1 cellular context compared by ENCODE assay signal in the genomic region with DNA sequence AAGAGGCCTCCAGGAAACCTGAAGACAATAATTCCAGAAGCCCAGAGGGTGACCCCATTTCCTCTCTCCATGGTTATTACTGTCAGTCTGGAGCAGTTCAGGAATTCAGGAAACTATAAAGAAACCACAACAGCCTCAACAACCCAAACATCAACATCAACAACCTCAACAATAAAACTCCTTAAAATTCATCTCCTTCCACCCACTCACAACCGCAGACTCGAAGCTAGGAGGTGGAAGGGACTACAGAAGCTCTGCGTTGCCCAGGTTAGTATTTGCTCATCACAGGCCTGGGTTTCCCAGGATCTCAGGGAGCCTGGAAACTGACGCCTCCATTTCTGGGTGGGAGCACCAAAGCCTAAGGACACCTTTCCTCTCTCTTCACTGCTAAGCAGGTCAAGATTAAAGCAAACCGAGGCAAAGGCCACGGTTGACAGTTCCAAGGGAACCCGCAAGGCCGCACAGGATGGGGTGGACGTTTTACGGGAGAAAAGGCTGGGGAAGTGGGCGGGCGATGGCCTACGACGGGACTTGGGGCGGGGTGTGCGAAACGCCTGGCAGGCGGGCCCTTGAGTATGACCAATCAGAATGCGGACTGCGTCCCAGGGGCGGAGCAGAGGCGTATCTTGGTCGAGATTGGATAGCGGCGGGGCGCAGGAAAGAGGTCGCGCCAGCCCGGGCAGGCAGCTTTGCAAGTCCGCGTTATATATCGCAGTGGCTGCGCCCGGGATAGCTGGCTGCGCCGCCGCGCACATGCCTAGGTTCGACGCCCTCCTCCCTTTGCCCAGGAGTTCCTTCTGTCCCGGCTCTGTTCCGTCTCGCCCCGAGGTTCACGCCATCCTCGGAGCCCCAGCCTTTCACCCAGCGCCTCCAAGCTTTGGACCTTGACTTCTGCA.
TF ChIP-seq lines count a peak whose summit lies in the region.

A gene with protein sequence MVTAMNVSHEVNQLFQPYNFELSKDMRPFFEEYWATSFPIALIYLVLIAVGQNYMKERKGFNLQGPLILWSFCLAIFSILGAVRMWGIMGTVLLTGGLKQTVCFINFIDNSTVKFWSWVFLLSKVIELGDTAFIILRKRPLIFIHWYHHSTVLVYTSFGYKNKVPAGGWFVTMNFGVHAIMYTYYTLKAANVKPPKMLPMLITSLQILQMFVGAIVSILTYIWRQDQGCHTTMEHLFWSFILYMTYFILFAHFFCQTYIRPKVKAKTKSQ (plus strand): TSS at position 654 of the 896 bp plus-strand sequence. CDS start 250 bp downstream, outside the sequence.

TF ChIP-seq in HepG2, 621 proteins besides CTCF, POLR2A, EP300 and RAD21 (continued from another document and continues in another):
- TF ChIP-seq, protein P1, sequence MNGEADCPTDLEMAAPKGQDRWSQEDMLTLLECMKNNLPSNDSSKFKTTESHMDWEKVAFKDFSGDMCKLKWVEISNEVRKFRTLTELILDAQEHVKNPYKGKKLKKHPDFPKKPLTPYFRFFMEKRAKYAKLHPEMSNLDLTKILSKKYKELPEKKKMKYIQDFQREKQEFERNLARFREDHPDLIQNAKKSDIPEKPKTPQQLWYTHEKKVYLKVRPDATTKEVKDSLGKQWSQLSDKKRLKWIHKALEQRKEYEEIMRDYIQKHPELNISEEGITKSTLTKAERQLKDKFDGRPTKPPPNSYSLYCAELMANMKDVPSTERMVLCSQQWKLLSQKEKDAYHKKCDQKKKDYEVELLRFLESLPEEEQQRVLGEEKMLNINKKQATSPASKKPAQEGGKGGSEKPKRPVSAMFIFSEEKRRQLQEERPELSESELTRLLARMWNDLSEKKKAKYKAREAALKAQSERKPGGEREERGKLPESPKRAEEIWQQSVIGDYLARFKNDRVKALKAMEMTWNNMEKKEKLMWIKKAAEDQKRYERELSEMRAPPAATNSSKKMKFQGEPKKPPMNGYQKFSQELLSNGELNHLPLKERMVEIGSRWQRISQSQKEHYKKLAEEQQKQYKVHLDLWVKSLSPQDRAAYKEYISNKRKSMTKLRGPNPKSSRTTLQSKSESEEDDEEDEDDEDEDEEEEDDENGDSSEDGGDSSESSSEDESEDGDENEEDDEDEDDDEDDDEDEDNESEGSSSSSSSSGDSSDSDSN (CRISPR knock-in tag; IDR thresholded peaks at IDR 0.05) = peak; percentile 71
- TF ChIP-seq ZNF709 (CRISPR knock-in tag; IDR thresholded peaks at IDR 0.05) (peak; percentile 97), XBP1 (CRISPR knock-in tag; IDR thresholded peaks at IDR 0.05) (no peak), KMT2A (CRISPR knock-in tag; IDR thresholded peaks at IDR 0.05) (no peak), ZSCAN9 (CRISPR knock-in tag; IDR thresholded peaks at IDR 0.05; ENCODE audit: borderline replicate concordance) (peak; percentile 85; the same call in 1 of the 2 replicates), ZNF224 (CRISPR knock-in tag; IDR thresholded peaks at IDR 0.05) (peak; percentile 83; the same call in 1 of the 2 replicates), HNRNPK (IDR thresholded peaks at IDR 0.05; ENCODE audit: low read depth, low read length, poor library complexity, severe bottlenecking) (no peak), PHB2 (IDR thresholded peaks at IDR 0.05; ENCODE audit: partially characterized antibody) (no peak), ZBTB38 (CRISPR knock-in tag; IDR thresholded peaks at IDR 0.05) (0 out of 2 replicates have a peak, but pooled peaks have one; percentile 76), ATF7 (IDR thresholded peaks at IDR 0.05) (no peak), ATF7 (CRISPR knock-in tag; IDR thresholded peaks at IDR 0.05) (peak; percentile 75), KDM2A (CRISPR knock-in tag; IDR thresholded peaks at IDR 0.05; ENCODE audit: borderline replicate concordance, low read depth) (peak; percentile 83), PITX1 (CRISPR knock-in tag; IDR thresholded peaks at IDR 0.05) (no peak), TBL1XR1 (IDR thresholded peaks at IDR 0.05; ENCODE audit: borderline replicate concordance, low read length, partially characterized antibody) (no peak), MTF1 (CRISPR knock-in tag; IDR thresholded peaks at IDR 0.05) (no peak), SPEN (CRISPR knock-in tag; IDR thresholded peaks at IDR 0.05; ENCODE audit: low read depth) (peak; percentile 80), ZC3H4 (CRISPR knock-in tag; IDR thresholded peaks at IDR 0.05; ENCODE audit: borderline replicate concordance) (no peak), ZNF879 (CRISPR knock-in tag; IDR thresholded peaks at IDR 0.05) (peak; percentile 94; the same call in 1 of the 2 replicates), ZNF660 (CRISPR knock-in tag; IDR thresholded peaks at IDR 0.05; ENCODE audit: borderline replicate concordance, low read depth) (peak; percentile 64; the same call in 1 of the 2 replicates), ZNF563 (CRISPR knock-in tag; IDR thresholded peaks at IDR 0.05) (peak; percentile 96; the same call in 1 of the 2 replicates), HES4 (CRISPR knock-in tag; IDR thresholded peaks at IDR 0.05; ENCODE audit: borderline replicate concordance) (peak; percentile 93)
- TF ChIP-seq, protein P2, sequence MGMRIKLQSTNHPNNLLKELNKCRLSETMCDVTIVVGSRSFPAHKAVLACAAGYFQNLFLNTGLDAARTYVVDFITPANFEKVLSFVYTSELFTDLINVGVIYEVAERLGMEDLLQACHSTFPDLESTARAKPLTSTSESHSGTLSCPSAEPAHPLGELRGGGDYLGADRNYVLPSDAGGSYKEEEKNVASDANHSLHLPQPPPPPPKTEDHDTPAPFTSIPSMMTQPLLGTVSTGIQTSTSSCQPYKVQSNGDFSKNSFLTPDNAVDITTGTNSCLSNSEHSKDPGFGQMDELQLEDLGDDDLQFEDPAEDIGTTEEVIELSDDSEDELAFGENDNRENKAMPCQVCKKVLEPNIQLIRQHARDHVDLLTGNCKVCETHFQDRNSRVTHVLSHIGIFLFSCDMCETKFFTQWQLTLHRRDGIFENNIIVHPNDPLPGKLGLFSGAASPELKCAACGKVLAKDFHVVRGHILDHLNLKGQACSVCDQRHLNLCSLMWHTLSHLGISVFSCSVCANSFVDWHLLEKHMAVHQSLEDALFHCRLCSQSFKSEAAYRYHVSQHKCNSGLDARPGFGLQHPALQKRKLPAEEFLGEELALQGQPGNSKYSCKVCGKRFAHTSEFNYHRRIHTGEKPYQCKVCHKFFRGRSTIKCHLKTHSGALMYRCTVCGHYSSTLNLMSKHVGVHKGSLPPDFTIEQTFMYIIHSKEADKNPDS (CRISPR knock-in tag; IDR thresholded peaks at IDR 0.05) = 0 out of 2 replicates have a peak, but pooled peaks have one; percentile 77
- TF ChIP-seq, protein P3, sequence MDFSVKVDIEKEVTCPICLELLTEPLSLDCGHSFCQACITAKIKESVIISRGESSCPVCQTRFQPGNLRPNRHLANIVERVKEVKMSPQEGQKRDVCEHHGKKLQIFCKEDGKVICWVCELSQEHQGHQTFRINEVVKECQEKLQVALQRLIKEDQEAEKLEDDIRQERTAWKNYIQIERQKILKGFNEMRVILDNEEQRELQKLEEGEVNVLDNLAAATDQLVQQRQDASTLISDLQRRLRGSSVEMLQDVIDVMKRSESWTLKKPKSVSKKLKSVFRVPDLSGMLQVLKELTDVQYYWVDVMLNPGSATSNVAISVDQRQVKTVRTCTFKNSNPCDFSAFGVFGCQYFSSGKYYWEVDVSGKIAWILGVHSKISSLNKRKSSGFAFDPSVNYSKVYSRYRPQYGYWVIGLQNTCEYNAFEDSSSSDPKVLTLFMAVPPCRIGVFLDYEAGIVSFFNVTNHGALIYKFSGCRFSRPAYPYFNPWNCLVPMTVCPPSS (IDR thresholded peaks at IDR 0.05) = no peak
- TF ChIP-seq, protein P4, sequence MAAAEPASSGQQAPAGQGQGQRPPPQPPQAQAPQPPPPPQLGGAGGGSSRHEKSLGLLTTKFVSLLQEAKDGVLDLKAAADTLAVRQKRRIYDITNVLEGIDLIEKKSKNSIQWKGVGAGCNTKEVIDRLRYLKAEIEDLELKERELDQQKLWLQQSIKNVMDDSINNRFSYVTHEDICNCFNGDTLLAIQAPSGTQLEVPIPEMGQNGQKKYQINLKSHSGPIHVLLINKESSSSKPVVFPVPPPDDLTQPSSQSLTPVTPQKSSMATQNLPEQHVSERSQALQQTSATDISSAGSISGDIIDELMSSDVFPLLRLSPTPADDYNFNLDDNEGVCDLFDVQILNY (CRISPR knock-in tag; conservative IDR thresholded peaks at IDR 0.05) = peak; percentile 74; the same call in 1 of the 2 replicates
- TF ChIP-seq, protein P5, sequence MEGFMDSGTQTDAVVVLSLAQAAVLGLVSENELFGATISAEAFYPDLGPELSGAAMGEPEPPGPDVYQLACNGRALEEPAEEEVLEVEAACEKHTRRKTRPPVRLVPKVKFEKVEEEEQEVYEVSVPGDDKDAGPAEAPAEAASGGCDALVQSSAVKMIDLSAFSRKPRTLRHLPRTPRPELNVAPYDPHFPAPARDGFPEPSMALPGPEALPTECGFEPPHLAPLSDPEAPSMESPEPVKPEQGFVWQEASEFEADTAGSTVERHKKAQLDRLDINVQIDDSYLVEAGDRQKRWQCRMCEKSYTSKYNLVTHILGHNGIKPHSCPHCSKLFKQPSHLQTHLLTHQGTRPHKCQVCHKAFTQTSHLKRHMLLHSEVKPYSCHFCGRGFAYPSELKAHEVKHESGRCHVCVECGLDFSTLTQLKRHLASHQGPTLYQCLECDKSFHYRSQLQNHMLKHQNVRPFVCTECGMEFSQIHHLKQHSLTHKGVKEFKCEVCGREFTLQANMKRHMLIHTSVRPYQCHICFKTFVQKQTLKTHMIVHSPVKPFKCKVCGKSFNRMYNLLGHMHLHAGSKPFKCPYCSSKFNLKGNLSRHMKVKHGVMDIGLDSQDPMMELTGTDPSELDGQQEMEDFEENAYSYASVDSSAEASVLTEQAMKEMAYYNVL (CRISPR knock-in tag; IDR thresholded peaks at IDR 0.05; ENCODE audit: borderline replicate concordance) = peak; percentile 73
- TF ChIP-seq, protein P6, sequence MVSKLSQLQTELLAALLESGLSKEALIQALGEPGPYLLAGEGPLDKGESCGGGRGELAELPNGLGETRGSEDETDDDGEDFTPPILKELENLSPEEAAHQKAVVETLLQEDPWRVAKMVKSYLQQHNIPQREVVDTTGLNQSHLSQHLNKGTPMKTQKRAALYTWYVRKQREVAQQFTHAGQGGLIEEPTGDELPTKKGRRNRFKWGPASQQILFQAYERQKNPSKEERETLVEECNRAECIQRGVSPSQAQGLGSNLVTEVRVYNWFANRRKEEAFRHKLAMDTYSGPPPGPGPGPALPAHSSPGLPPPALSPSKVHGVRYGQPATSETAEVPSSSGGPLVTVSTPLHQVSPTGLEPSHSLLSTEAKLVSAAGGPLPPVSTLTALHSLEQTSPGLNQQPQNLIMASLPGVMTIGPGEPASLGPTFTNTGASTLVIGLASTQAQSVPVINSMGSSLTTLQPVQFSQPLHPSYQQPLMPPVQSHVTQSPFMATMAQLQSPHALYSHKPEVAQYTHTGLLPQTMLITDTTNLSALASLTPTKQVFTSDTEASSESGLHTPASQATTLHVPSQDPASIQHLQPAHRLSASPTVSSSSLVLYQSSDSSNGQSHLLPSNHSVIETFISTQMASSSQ (IDR thresholded peaks at IDR 0.05; ENCODE audit: low read depth) = no peak
- TF ChIP-seq, protein P6 (CRISPR knock-in tag; IDR thresholded peaks at IDR 0.05; ENCODE audit: borderline replicate concordance) = peak; percentile 73
- TF ChIP-seq, protein P7, sequence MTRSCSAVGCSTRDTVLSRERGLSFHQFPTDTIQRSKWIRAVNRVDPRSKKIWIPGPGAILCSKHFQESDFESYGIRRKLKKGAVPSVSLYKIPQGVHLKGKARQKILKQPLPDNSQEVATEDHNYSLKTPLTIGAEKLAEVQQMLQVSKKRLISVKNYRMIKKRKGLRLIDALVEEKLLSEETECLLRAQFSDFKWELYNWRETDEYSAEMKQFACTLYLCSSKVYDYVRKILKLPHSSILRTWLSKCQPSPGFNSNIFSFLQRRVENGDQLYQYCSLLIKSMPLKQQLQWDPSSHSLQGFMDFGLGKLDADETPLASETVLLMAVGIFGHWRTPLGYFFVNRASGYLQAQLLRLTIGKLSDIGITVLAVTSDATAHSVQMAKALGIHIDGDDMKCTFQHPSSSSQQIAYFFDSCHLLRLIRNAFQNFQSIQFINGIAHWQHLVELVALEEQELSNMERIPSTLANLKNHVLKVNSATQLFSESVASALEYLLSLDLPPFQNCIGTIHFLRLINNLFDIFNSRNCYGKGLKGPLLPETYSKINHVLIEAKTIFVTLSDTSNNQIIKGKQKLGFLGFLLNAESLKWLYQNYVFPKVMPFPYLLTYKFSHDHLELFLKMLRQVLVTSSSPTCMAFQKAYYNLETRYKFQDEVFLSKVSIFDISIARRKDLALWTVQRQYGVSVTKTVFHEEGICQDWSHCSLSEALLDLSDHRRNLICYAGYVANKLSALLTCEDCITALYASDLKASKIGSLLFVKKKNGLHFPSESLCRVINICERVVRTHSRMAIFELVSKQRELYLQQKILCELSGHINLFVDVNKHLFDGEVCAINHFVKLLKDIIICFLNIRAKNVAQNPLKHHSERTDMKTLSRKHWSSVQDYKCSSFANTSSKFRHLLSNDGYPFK (CRISPR knock-in tag; IDR thresholded peaks at IDR 0.05; ENCODE audit: borderline replicate concordance) = peak; percentile 83; the same call in 1 of the 2 replicates
